ENCODE assay signal across 12 cellular contexts in the genomic region with DNA sequence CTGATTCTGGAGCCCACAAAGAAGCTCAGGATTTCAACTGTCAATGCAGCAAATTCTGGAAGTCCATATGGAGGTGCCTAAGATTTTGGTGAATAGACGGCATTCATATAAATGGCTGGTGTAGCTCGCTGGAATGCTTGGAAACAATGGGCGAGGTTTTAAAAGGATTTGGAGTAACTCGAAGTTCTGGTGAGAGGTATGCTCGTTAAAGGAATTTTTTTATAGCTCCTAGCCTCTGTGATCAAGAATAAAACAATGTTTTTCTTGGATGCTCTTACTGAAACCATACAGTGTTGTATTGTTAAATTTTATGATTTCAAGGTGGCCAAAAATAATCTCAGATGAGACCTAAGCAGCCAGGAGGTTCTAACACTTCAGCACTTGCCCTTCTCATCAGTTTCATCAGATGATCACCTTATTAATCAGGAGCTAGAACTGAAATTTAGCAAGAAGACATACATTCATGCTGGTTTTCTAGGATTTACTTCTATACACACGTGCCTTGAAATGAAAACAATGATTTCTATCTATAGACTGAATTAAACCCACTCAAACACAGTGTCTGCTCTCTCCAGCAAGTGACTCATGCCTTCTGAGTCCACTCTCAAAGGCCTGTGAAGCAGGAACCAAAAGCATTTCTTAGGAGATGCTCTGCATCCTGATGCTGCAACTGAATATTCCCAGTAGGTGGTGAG.
DNase-seq lines count a peak whose midpoint lies in the region; ATAC-seq and TF ChIP-seq lines count a peak whose summit lies in the region.
"Had no signal": no experiment of that assay in that cellular context is flagged by ENCODE, and none has a peak within 500 bp of the region (broad histone marks: within the 10 kb centered on the region; RNA-seq: fewer than 3 reads in every experiment).

No MANE protein-coding gene starts in this region.

- 19% methylated on average over 6 of the region's 6 CpGs for WGBS in prostate gland

- H3K27me3 ChIP-seq in prostate gland (replicated peaks; ENCODE audit: insufficient read depth), result no peaks in the 10 kb centered on the region
- H3K27me3 ChIP-seq: pancreas, vagina had no signal

- peak overlapping the region; percentile 57 to 62 for H3K27ac ChIP-seq in prostate gland
- H3K27ac ChIP-seq: pancreas, SK-N-MC, vagina had no signal

- no peaks in the 10 kb centered on the region for H3K9me3 ChIP-seq in prostate gland
- H3K9me3 ChIP-seq: pancreas, vagina had no signal

- TF ChIP-seq POLR2A in prostate gland (IDR thresholded peaks at IDR 0.05), result no peak

- H3K4me3 ChIP-seq in astrocyte of the spinal cord (ENCODE audit: low read depth, low read length), result no peak overlapping the region
- no peak overlapping the region for H3K4me3 ChIP-seq in prostate gland
- H3K4me3 ChIP-seq: pancreas, SK-N-MC, vagina had no signal

- intact Hi-C loops in prostate gland (cut with DNase I), result no loop called here

- DNase-seq in COLO829 (ENCODE audit: low spot score), result peak; percentile 23
- DNase-seq in astrocyte of the spinal cord (ENCODE audit: low read depth, low spot score), result peak; percentile 76
- DNase-seq in prostate gland (ENCODE audit: low spot score), result peak; percentile 40
- no peak for DNase-seq in NCI-H2029 (lab: John Stamatoyannopoulos, UW)
- DNase-seq in kidney glomerular epithelial cell (lab: John Stamatoyannopoulos, UW), result no peak
- DNase-seq: activated CD4-positive, alpha-beta memory T cell treated with anti-CD3 and anti-CD28 coated beads for 36 hours; left cardiac atrium had no signal

- TF ChIP-seq CTCF in astrocyte of the spinal cord (IDR thresholded peaks at IDR 0.05; ENCODE audit: low read depth, low read length), result no peak
- no peak for TF ChIP-seq CTCF in prostate gland (IDR thresholded peaks at IDR 0.05)

- in situ Hi-C loops in astrocyte of the spinal cord (cut with HindIII; ENCODE audit: low sequenced_read_pairs), result no loop called here

- H3K4me1 ChIP-seq in prostate gland (replicated peaks), result peaks cover 17% of the 10 kb centered on the region
- H3K4me1 ChIP-seq: pancreas, vagina had no signal

- ATAC-seq in HG02884 (IDR thresholded peaks at IDR 0.05; ENCODE audit: unreplicated experiment), result peak; percentile 22
- no peak for ATAC-seq in HG02798 (IDR thresholded peaks at IDR 0.05; ENCODE audit: poor library complexity, unreplicated experiment)
- ATAC-seq: pancreas had no signal

- H3K36me3 ChIP-seq in prostate gland, result peaks cover 0 to 4% of the 10 kb centered on the region in 2 donors
- H3K36me3 ChIP-seq: vagina had no signal

Comparison
In these comparisons a context has a peak if more than half of its experiments do, and no peak if none do; other contexts are left out.
1. DNase-seq: peak in COLO829 (single experiment), astrocyte of the spinal cord (single experiment) and prostate gland (single experiment); none in NCI-H2029 (single experiment) and kidney glomerular epithelial cell (single experiment).